Comparison of ENCODE assay signal across 8 cellular contexts in genomic region chrX:123648028-123648810, GRCh38.
A peak's percentile ranks its signal among the peaks of the same experiment; 100 is the strongest.
DNase-seq lines count a peak whose midpoint lies in the region; ATAC-seq and TF ChIP-seq lines count a peak whose summit lies in the region.
"Had no signal": no experiment of that assay in that cellular context is flagged by ENCODE, and none has a peak within 500 bp of the region (broad histone marks: within the 10 kb centered on the region; RNA-seq: fewer than 3 reads in every experiment).

No MANE protein-coding gene starts in this region.

- peak overlapping the region; percentile 38 for H3K27ac ChIP-seq in fibroblast of lung (ENCODE audit: insufficient read depth, low read length)

- peak overlapping the region; percentile 44 for H3K4me2 ChIP-seq in fibroblast of lung (ENCODE audit: extremely low read depth, insufficient read depth, low read length)

- DNase-seq in NCI-H748 treated with DMSO at 0.1 percent for 48 hours (lab: John Stamatoyannopoulos, UW) (peak; percentile 35), fibroblast of lung (ENCODE audit: low read depth in 2 of 2) (peak; percentile 71 to 79), retinal pigment epithelial cell (ENCODE audit: low read depth) (peak; percentile 62), hepatic stellate cell (ENCODE audit: low spot score) (no peak)
- DNase-seq: activated naive CD8-positive, alpha-beta T cell treated with anti-CD3 and anti-CD28 coated beads, Interleukin-2, amount 10 ng/mL, durations not matched to agents 7 days and 5 days had no signal

- no peaks in the 10 kb centered on the region for H3K36me3 ChIP-seq in fibroblast of lung (ENCODE audit: control insufficient read depth, insufficient read depth, low read length)

- H3K9ac ChIP-seq in fibroblast of lung (ENCODE audit: insufficient read depth, low read length), result no peak overlapping the region

- H3K4me3 ChIP-seq in fibroblast of lung (replicated peaks in 1 of 4; ENCODE audit: control extremely low read depth in 1 of 4, insufficient read depth in 1 of 4, low read depth in 3 of 4, low read length in 4 of 4), result peak overlapping the region in 1 of 4 experiments; percentile 4
- no peak overlapping the region for H3K4me3 ChIP-seq in retinal pigment epithelial cell (ENCODE audit: low read length)

- no peak overlapping the region for H2AFZ ChIP-seq in fibroblast of lung (ENCODE audit: low read length)

- no peaks in the 10 kb centered on the region for H3K27me3 ChIP-seq in fibroblast of lung (ENCODE audit: control insufficient read depth, insufficient read depth, low read length)

- H4K20me1 ChIP-seq in fibroblast of lung (ENCODE audit: control insufficient read depth, extremely low read depth, insufficient read depth, low read length), result no peaks in the 10 kb centered on the region

- peaks cover 3% of the 10 kb centered on the region for H3K79me2 ChIP-seq in fibroblast of lung (ENCODE audit: control insufficient read depth, insufficient read depth, low read length)

- no peaks in the 10 kb centered on the region for H3K9me3 ChIP-seq in fibroblast of lung (ENCODE audit: control insufficient read depth, insufficient read depth, low read depth, low read length)

- H3K4me1 ChIP-seq in fibroblast of lung (ENCODE audit: control insufficient read depth, extremely low read depth, insufficient read depth, low read length), result peaks cover 2% of the 10 kb centered on the region

- ATAC-seq in GM18868 (IDR thresholded peaks at IDR 0.05; ENCODE audit: unreplicated experiment) (peak; percentile 95), HG02759 (IDR thresholded peaks at IDR 0.05; ENCODE audit: unreplicated experiment) (no peak), GM19467 (IDR thresholded peaks at IDR 0.05; ENCODE audit: unreplicated experiment) (no peak)

- TF ChIP-seq CTCF in fibroblast of lung (conservative IDR thresholded peaks at IDR 0.05 in 1 of 2, IDR thresholded peaks at IDR 0.05 in 1 of 2; ENCODE audit: low read depth in 1 of 2, low read length in 2 of 2), result no peak
- TF ChIP-seq CTCF in retinal pigment epithelial cell (conservative IDR thresholded peaks at IDR 0.05; ENCODE audit: low read depth, low read length), result no peak
